In genomic region chr12:6567824-6568617, GRCh38 we compare ENCODE assay signal across 1 cellular context.
TF ChIP-seq lines count a peak whose summit lies in the region.

Gene NOP2, minus strand, starts transcription at chr12:6568291. Its CDS starts 373 bp downstream, at chr12:6567918.

TF ChIP-seq in HEK293, 187 proteins besides CTCF, POLR2A, EP300 and RAD21 (continued from another document):
- TF ChIP-seq ZBTB21 (tag by site-specific recombination; IDR thresholded peaks at IDR 0.05): peak; percentile 59; the same call in 1 of the 2 replicates
- no peak for TF ChIP-seq WT1 (tag by site-specific recombination; IDR thresholded peaks at IDR 0.05)
- TF ChIP-seq ZNF292 (tag by site-specific recombination; IDR thresholded peaks at IDR 0.05; ENCODE audit: borderline replicate concordance, low read depth): no peak
- TF ChIP-seq ZNF24 (tag by site-specific recombination; IDR thresholded peaks at IDR 0.05): peak; percentile 51; the same call in 1 of the 2 replicates
- no peak; the same call in 1 of the 2 replicates for TF ChIP-seq ZNF518A (tag by site-specific recombination; conservative IDR thresholded peaks at IDR 0.05; ENCODE audit: low read depth)
- peak; percentile 64; the same call in 1 of the 2 replicates for TF ChIP-seq KLF16 (tag by site-specific recombination; IDR thresholded peaks at IDR 0.05)
- peak; percentile 81 for TF ChIP-seq ZNF600 (tag by site-specific recombination; IDR thresholded peaks at IDR 0.05)
- peak; percentile 51 for TF ChIP-seq ZNF610 (tag by site-specific recombination; IDR thresholded peaks at IDR 0.05; ENCODE audit: borderline replicate concordance)
- peak; percentile 82 for TF ChIP-seq SP2 (tag by site-specific recombination; IDR thresholded peaks at IDR 0.05)
- no peak for TF ChIP-seq SALL2 (tag by site-specific recombination; IDR thresholded peaks at IDR 0.05; ENCODE audit: borderline replicate concordance)
- TF ChIP-seq MZF1 (tag by site-specific recombination; IDR thresholded peaks at IDR 0.05; ENCODE audit: borderline replicate concordance): no peak
- no peak for TF ChIP-seq ZNF404 (tag by site-specific recombination; IDR thresholded peaks at IDR 0.05)
- peak; percentile 66; the same call in 1 of the 2 replicates for TF ChIP-seq ZNF692 (tag by site-specific recombination; IDR thresholded peaks at IDR 0.05)
- TF ChIP-seq ZBTB17 (tag by site-specific recombination; IDR thresholded peaks at IDR 0.05): peak; percentile 86
- TF ChIP-seq ZNF112 (tag by site-specific recombination; IDR thresholded peaks at IDR 0.05): no peak
- peak; percentile 48; the same call in 1 of the 2 replicates for TF ChIP-seq SP3 (tag by site-specific recombination; IDR thresholded peaks at IDR 0.05)
- no peak; the same call in 1 of the 2 replicates for TF ChIP-seq ZFHX2 (tag by site-specific recombination; conservative IDR thresholded peaks at IDR 0.05)
- TF ChIP-seq ZNF501 (tag by site-specific recombination; IDR thresholded peaks at IDR 0.05): peak; percentile 84; the same call in 1 of the 2 replicates
- no peak for TF ChIP-seq ZNF280D (tag by site-specific recombination; IDR thresholded peaks at IDR 0.05)
- TF ChIP-seq KLF17 (tag by site-specific recombination; IDR thresholded peaks at IDR 0.05): no peak
- TF ChIP-seq PATZ1 (tag by site-specific recombination; IDR thresholded peaks at IDR 0.05): peak; percentile 90
- TF ChIP-seq ZIC2 (tag by site-specific recombination; IDR thresholded peaks at IDR 0.05): peak; percentile 37
- TF ChIP-seq PRDM10 (tag by site-specific recombination; IDR thresholded peaks at IDR 0.05): peak; percentile 88
- peak; percentile 99 for TF ChIP-seq SCRT2 (tag by site-specific recombination; IDR thresholded peaks at IDR 0.05)
- peak; percentile 56 for TF ChIP-seq GLIS1 (tag by site-specific recombination; IDR thresholded peaks at IDR 0.05)
- peak; percentile 16; the same call in 1 of the 2 replicates for TF ChIP-seq IKZF3 (tag by site-specific recombination; IDR thresholded peaks at IDR 0.05)
- TF ChIP-seq ZNF398 (tag by site-specific recombination; IDR thresholded peaks at IDR 0.05): no peak; the same call in 1 of the 2 replicates
- 0 out of 2 replicates have a peak, but pooled peaks have one; percentile 44 for TF ChIP-seq ZNF488 (tag by site-specific recombination; IDR thresholded peaks at IDR 0.05)
- no peak for TF ChIP-seq TSHZ1 (tag by site-specific recombination; IDR thresholded peaks at IDR 0.05; ENCODE audit: borderline replicate concordance)
